24 cellular contexts compared by ENCODE assay signal in genomic region chr3:30372837-30373236, GRCh38.
DNase-seq lines count a peak whose midpoint lies in the region; ATAC-seq and TF ChIP-seq lines count a peak whose summit lies in the region.
"Had no signal": no experiment of that assay in that cellular context is flagged by ENCODE, and none has a peak within 500 bp of the region (broad histone marks: within the 10 kb centered on the region; RNA-seq: fewer than 3 reads in every experiment).

No MANE protein-coding gene starts in this region.

- no peak overlapping the region for H3K9ac ChIP-seq in neural progenitor cell
- H3K9ac ChIP-seq: BLaER1 treated with 17β-estradiol and CSF1 and Interleukin-3, amounts not matched to agents 10 nM and 100 nM; SK-N-SH had no signal

- H3K36me3 ChIP-seq in neural progenitor cell: no peaks in the 10 kb centered on the region
- H3K36me3 ChIP-seq: BLaER1 treated with 17β-estradiol and CSF1 and Interleukin-3, amounts not matched to agents 10 nM and 100 nM had no signal

- no peaks in the 10 kb centered on the region for H3K9me3 Mint-ChIP-seq in neural progenitor cell
- H3K9me3 Mint-ChIP-seq: H9, HFFc6, IgD-negative memory B cell had no signal

- peak; percentile 68 for ATAC-seq in Right ventricle myocardium inferior
- ATAC-seq in right cardiac atrium: peak; percentile 62 to 85
- ATAC-seq in HG02571 (IDR thresholded peaks at IDR 0.05; ENCODE audit: unreplicated experiment): no peak
- ATAC-seq in GM18870 (IDR thresholded peaks at IDR 0.05; ENCODE audit: unreplicated experiment): no peak
- ATAC-seq: PC-3 had no signal

- H3K9me3 ChIP-seq in right cardiac atrium (ENCODE audit: control insufficient read depth, low read length): no peaks in the 10 kb centered on the region
- H3K9me3 ChIP-seq in neural progenitor cell (ENCODE audit: low read depth): no peaks in the 10 kb centered on the region
- H3K9me3 ChIP-seq: BLaER1 treated with 17β-estradiol and CSF1 and Interleukin-3, amounts not matched to agents 10 nM and 100 nM; Caco-2; SK-N-SH had no signal

- H3K4me2 ChIP-seq in neural progenitor cell: no peak overlapping the region
- H3K4me2 ChIP-seq: SK-N-SH had no signal

- no peak for DNase-seq in Right ventricle myocardium inferior (ENCODE audit: missing footprints)
- no peak for DNase-seq in cardiac septum (ENCODE audit: low spot score)
- no peak for DNase-seq in right cardiac atrium
- no peak for DNase-seq in neural progenitor cell (ENCODE audit: low spot score)
- DNase-seq in NCI-H187 treated with DMSO at 0.1 percent for 48 hours (lab: John Stamatoyannopoulos, UW): no peak
- DNase-seq in medulla oblongata (ENCODE audit: extremely low spot score): no peak
- DNase-seq: Caco-2; CD4-positive, alpha-beta memory T cell; DMS 273 treated with DMSO at 0.1 percent for 48 hours; DMS79 treated with DMSO at 0.1 percent for 48 hours; H9; HFFc6; NCI-H1105; NCI-H146; NCI-H446; NCI-H526 treated with DMSO at 0.1 percent for 48 hours; PC-3; SIG-M5; SK-N-SH had no signal

- intact Hi-C loops in Right ventricle myocardium inferior (cut with DNase I): no loop called here
- intact Hi-C loops in cardiac septum (cut with DNase I): no loop called here
- intact Hi-C loops in right cardiac atrium (cut with DNase I): no loop called here

- no peak overlapping the region for H3K27ac Mint-ChIP-seq in neural progenitor cell
- H3K27ac Mint-ChIP-seq: CD4-positive, alpha-beta memory T cell; HFFc6 had no signal

- 22% methylated on average over 3 of the region's 3 CpGs for WGBS in right cardiac atrium

- H3K4me3 Mint-ChIP-seq in neural progenitor cell: no peak overlapping the region
- H3K4me3 Mint-ChIP-seq: CD4-positive, alpha-beta memory T cell; H9; HFFc6; IgD-negative memory B cell had no signal

- H3K36me3 Mint-ChIP-seq in neural progenitor cell: no peaks in the 10 kb centered on the region
- H3K36me3 Mint-ChIP-seq: CD4-positive, alpha-beta memory T cell; IgD-negative memory B cell had no signal

- H3K27me3 ChIP-seq in right cardiac atrium (ENCODE audit: control insufficient read depth, insufficient read depth) (no peaks in the 10 kb centered on the region), neural progenitor cell (no peaks in the 10 kb centered on the region)
- H3K27me3 ChIP-seq: BLaER1 treated with 17β-estradiol and CSF1 and Interleukin-3, amounts not matched to agents 10 nM and 100 nM had no signal

- no peaks in the 10 kb centered on the region for H3K27me3 Mint-ChIP-seq in neural progenitor cell (ENCODE audit: insufficient read depth, low read depth)

- H3K27ac ChIP-seq in right cardiac atrium (ENCODE audit: low read length): peak overlapping the region; percentile 13
- no peak overlapping the region for H3K27ac ChIP-seq in neural progenitor cell
- H3K27ac ChIP-seq: 22Rv1; BLaER1 treated with 17β-estradiol and CSF1 and Interleukin-3, amounts not matched to agents 10 nM and 100 nM had no signal

- H3K4me3 ChIP-seq in right cardiac atrium (ENCODE audit: low read length): no peak overlapping the region
- no peak overlapping the region for H3K4me3 ChIP-seq in neural progenitor cell
- H3K4me3 ChIP-seq: BLaER1 treated with 17β-estradiol and CSF1 and Interleukin-3, amounts not matched to agents 10 nM and 100 nM had no signal

- H2AFZ ChIP-seq in neural progenitor cell (replicated peaks): peak overlapping the region; percentile 33

- no peaks in the 10 kb centered on the region for H3K4me1 ChIP-seq in right cardiac atrium (ENCODE audit: control insufficient read depth, insufficient read depth, low read length)
- no peaks in the 10 kb centered on the region for H3K4me1 ChIP-seq in neural progenitor cell

- TF ChIP-seq CTCF in neural progenitor cell (IDR thresholded peaks at IDR 0.05): no peak

- peaks cover 2% of the 10 kb centered on the region for H3K4me1 Mint-ChIP-seq in neural progenitor cell
- H3K4me1 Mint-ChIP-seq: IgD-negative memory B cell had no signal

- H3K79me2 ChIP-seq in neural progenitor cell (ENCODE audit: low read depth): no peaks in the 10 kb centered on the region

- H3F3A ChIP-seq in neural progenitor cell (ENCODE audit: low read depth): no peaks in the 10 kb centered on the region

- H4K20me1 ChIP-seq in neural progenitor cell (ENCODE audit: low read depth): no peaks in the 10 kb centered on the region
- H4K20me1 ChIP-seq: BLaER1 treated with 17β-estradiol and CSF1 and Interleukin-3, amounts not matched to agents 10 nM and 100 nM had no signal

Comparison
In these comparisons a context has a peak if more than half of its experiments do, and no peak if none do; other contexts are left out.
1. ATAC-seq: peak in Right ventricle myocardium inferior (single experiment) and right cardiac atrium (2 of 2); none in HG02571 (single experiment) and GM18870 (single experiment).